Comparison of ENCODE assay signal across 1 cellular context in the genomic region with DNA sequence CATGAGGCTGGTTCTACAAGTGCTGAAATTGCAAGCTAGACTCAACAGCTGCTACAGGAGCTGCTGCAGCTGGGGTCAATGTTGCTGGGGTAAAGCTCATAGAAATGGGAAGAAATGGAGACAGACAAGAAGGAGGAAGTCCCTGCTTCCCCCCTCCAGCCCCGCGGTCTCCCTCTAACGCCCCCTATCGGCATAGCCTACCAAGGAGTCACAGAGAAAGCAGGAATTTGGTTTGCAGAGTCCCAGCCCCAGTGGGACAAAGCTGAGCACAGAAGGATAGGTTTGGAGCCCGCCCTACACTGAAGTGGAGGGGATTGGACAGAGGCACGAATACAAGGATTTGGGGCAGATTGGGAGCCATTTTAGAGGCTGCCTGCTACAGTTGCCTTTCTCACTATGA.
A peak's percentile ranks its signal among the peaks of the same experiment; 100 is the strongest.
TF ChIP-seq lines count a peak whose summit lies in the region.

No MANE protein-coding gene starts in this region.

TF ChIP-seq in K562, 482 proteins besides CTCF, POLR2A, EP300 and RAD21 (continued from another document):
- TF ChIP-seq ZNF696 (CRISPR knock-in tag; conservative IDR thresholded peaks at IDR 0.05) (no peak), TEAD1 (CRISPR knock-in tag; IDR thresholded peaks at IDR 0.05) (0 out of 4 replicates have a peak, but pooled peaks of 1 of the 2 experiments have one; percentile 9), SMARCA4 (IDR thresholded peaks at IDR 0.05) (peak; percentile 58; the same call in 1 of the 2 replicates), SMARCC2 (IDR thresholded peaks at IDR 0.05; ENCODE audit: low read depth) (peak; percentile 28; the same call in 1 of the 2 replicates), BRD9 (IDR thresholded peaks at IDR 0.05; ENCODE audit: low read depth, partially characterized antibody) (no peak), HIVEP1 (CRISPR knock-in tag; IDR thresholded peaks at IDR 0.05) (no peak), ZNF780A (CRISPR knock-in tag; IDR thresholded peaks at IDR 0.05) (no peak), L3MBTL2 (IDR thresholded peaks at IDR 0.05) (no peak), YY1 (IDR thresholded peaks at IDR 0.05; ENCODE audit: borderline replicate concordance in 1 of 3, control insufficient read depth in 1 of 3, extremely low read depth in 1 of 3, insufficient read depth in 3 of 3, insufficient read length in 1 of 3, insufficient replicate concordance in 2 of 3, low read depth in 1 of 3, low read length in 2 of 3) (peak in 1 of 3 experiments; percentile 42), TEAD4 (IDR thresholded peaks at IDR 0.05; ENCODE audit: low read length) (peak; percentile 37; the same call in 1 of the 2 replicates), TEAD4 (CRISPR knock-in tag; IDR thresholded peaks at IDR 0.05; ENCODE audit: borderline replicate concordance) (no peak), CBX3 (IDR thresholded peaks at IDR 0.05; ENCODE audit: borderline replicate concordance in 1 of 2, low read length in 2 of 2) (0 out of 3 replicates have a peak, but pooled peaks of 1 of the 2 experiments have one; percentile 31)
- TF ChIP-seq, protein P1, sequence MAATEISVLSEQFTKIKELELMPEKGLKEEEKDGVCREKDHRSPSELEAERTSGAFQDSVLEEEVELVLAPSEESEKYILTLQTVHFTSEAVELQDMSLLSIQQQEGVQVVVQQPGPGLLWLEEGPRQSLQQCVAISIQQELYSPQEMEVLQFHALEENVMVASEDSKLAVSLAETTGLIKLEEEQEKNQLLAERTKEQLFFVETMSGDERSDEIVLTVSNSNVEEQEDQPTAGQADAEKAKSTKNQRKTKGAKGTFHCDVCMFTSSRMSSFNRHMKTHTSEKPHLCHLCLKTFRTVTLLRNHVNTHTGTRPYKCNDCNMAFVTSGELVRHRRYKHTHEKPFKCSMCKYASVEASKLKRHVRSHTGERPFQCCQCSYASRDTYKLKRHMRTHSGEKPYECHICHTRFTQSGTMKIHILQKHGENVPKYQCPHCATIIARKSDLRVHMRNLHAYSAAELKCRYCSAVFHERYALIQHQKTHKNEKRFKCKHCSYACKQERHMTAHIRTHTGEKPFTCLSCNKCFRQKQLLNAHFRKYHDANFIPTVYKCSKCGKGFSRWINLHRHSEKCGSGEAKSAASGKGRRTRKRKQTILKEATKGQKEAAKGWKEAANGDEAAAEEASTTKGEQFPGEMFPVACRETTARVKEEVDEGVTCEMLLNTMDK (IDR thresholded peaks at IDR 0.05; ENCODE audit: borderline replicate concordance, insufficient read depth, low read depth, low read length, poor library complexity, severe bottlenecking), result peak; percentile 77
- TF ChIP-seq, protein P2, sequence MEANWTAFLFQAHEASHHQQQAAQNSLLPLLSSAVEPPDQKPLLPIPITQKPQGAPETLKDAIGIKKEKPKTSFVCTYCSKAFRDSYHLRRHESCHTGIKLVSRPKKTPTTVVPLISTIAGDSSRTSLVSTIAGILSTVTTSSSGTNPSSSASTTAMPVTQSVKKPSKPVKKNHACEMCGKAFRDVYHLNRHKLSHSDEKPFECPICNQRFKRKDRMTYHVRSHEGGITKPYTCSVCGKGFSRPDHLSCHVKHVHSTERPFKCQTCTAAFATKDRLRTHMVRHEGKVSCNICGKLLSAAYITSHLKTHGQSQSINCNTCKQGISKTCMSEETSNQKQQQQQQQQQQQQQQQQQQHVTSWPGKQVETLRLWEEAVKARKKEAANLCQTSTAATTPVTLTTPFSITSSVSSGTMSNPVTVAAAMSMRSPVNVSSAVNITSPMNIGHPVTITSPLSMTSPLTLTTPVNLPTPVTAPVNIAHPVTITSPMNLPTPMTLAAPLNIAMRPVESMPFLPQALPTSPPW (CRISPR knock-in tag; IDR thresholded peaks at IDR 0.05), result peak; percentile 32; the same call in 1 of the 2 replicates
